Comparison of ENCODE assay signal across 9 cellular contexts in the genomic region with DNA sequence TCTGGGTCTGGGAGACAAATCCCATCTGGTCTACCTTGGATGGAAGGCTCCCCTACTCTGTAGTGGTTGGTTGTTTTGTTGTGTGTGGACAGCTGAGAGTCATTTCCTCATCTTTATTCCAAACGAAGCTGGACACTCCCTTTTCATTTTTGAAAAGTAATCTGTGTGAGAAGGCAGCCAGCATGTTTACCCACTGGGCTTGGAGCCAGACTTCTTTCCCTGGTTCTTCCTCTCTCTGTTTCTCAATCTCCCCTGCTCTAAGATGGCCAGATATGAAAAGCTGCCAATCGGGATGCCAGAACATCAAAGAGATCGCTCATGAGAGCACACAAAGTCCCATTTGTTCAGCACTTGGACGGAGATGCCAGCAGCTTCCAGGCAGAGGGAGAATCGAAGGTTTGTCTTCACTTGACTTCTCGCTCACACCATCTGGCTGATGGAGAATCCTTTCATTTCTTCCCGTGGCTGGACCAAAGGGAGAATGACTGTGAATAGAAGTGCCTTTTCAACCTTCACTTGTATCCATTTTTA.
DNase-seq lines count a peak whose midpoint lies in the region; ATAC-seq and TF ChIP-seq lines count a peak whose summit lies in the region.
"Had no signal": no experiment of that assay in that cellular context is flagged by ENCODE, and none has a peak within 500 bp of the region (broad histone marks: within the 10 kb centered on the region; RNA-seq: fewer than 3 reads in every experiment).

No MANE protein-coding gene starts in this region.

- no peak for TF ChIP-seq CTCF in colonic mucosa (IDR thresholded peaks at IDR 0.05)

- DNase-seq in COLO668 (lab: John Stamatoyannopoulos, UW; ENCODE audit: unreplicated experiment) (peak; percentile 81), NCI-H226 (peak; percentile 90), colonic mucosa (peak; percentile 90), mesenchymal stem cell (peak; percentile 74), UCSD-AML1 (lab: John Stamatoyannopoulos, UW; ENCODE audit: unreplicated experiment) (no peak)
- no peak for DNase-seq in activated CD4-positive, alpha-beta T cell treated with anti-CD3 and anti-CD28 coated beads, Interleukin-2, amount 50 U/mL, for 4 hours
- DNase-seq in activated T-helper 1 cell treated with anti-CD3 and anti-CD28 coated beads, Interleukin-12 subunit alpha, Interleukin-12 subunit beta, Interleukin-2, Interleukin-4 antibody, amounts not matched to agents 30 ng/mL and 10 ng/mL and 1 ng/mL, durations not matched to agents 14 hours and 24 hours and 36 hours (ENCODE audit: low spot score): no peak

- H3K79me1 ChIP-seq in mesenchymal stem cell (replicated peaks; ENCODE audit: low read length, poor library complexity, severe bottlenecking): no peaks in the 10 kb centered on the region

- H2BK12ac ChIP-seq in mesenchymal stem cell (ENCODE audit: low read length in 2 of 2): peak overlapping the region in 1 of 2 experiments; percentile 1

- peak overlapping the region; percentile 79 for H3K27ac ChIP-seq in colonic mucosa
- no peak overlapping the region for H3K27ac ChIP-seq in mesenchymal stem cell (ENCODE audit: low read length, poor library complexity, severe bottlenecking)

- H3K4me1 ChIP-seq in colonic mucosa (no peaks in the 10 kb centered on the region), mesenchymal stem cell (ENCODE audit: control insufficient read depth, insufficient read depth, low read depth, low read length) (no peaks in the 10 kb centered on the region)

- H3K27me3 ChIP-seq in colonic mucosa (no peaks in the 10 kb centered on the region), mesenchymal stem cell (ENCODE audit: control insufficient read depth in 1 of 2, insufficient read depth in 1 of 2, low read length in 2 of 2) (no peaks in the 10 kb centered on the region)

- no peak overlapping the region for H3K4ac ChIP-seq in mesenchymal stem cell (ENCODE audit: low read depth in 1 of 2, low read length in 2 of 2)

- no peak overlapping the region for H2AK5ac ChIP-seq in mesenchymal stem cell (ENCODE audit: low read length, severe bottlenecking)

- 66% methylated on average over 6 of the region's 7 CpGs for WGBS in mesenchymal stem cell

- no peaks in the 10 kb centered on the region for H3K4me1 Mint-ChIP-seq in activated T-helper 1 cell treated with anti-CD3 and anti-CD28 coated beads, Interleukin-12 subunit alpha, Interleukin-12 subunit beta, Interleukin-2, Interleukin-4 antibody, amounts not matched to agents 30 ng/mL and 10 ng/mL and 1 ng/mL, durations not matched to agents 14 hours and 24 hours and 36 hours (ENCODE audit: low read depth)

- no peaks in the 10 kb centered on the region for H3K36me3 Mint-ChIP-seq in activated T-helper 1 cell treated with anti-CD3 and anti-CD28 coated beads, Interleukin-12 subunit alpha, Interleukin-12 subunit beta, Interleukin-2, Interleukin-4 antibody, amounts not matched to agents 30 ng/mL and 10 ng/mL and 1 ng/mL, durations not matched to agents 14 hours and 24 hours and 36 hours (ENCODE audit: low read depth)
- H3K36me3 Mint-ChIP-seq: activated naive CD8-positive, alpha-beta T cell had no signal

- no peak overlapping the region for H3K27ac Mint-ChIP-seq in activated T-helper 1 cell treated with anti-CD3 and anti-CD28 coated beads, Interleukin-12 subunit alpha, Interleukin-12 subunit beta, Interleukin-2, Interleukin-4 antibody, amounts not matched to agents 30 ng/mL and 10 ng/mL and 1 ng/mL, durations not matched to agents 14 hours and 24 hours and 36 hours
- H3K27ac Mint-ChIP-seq: activated naive CD8-positive, alpha-beta T cell had no signal

- no peak overlapping the region for H2BK15ac ChIP-seq in mesenchymal stem cell (ENCODE audit: low read depth, poor library complexity, severe bottlenecking)

- H3K4me3 Mint-ChIP-seq in activated T-helper 1 cell treated with anti-CD3 and anti-CD28 coated beads, Interleukin-12 subunit alpha, Interleukin-12 subunit beta, Interleukin-2, Interleukin-4 antibody, amounts not matched to agents 30 ng/mL and 10 ng/mL and 1 ng/mL, durations not matched to agents 14 hours and 24 hours and 36 hours: no peak overlapping the region
- H3K4me3 Mint-ChIP-seq: activated naive CD8-positive, alpha-beta T cell had no signal

- no peaks in the 10 kb centered on the region for H3K36me3 ChIP-seq in colonic mucosa
- H3K36me3 ChIP-seq in mesenchymal stem cell (ENCODE audit: control insufficient read depth in 1 of 2, insufficient read depth in 2 of 2, low read depth in 1 of 2, low read length in 2 of 2): no peaks in the 10 kb centered on the region

- peak overlapping the region; percentile 14 for H3K4me3 ChIP-seq in colonic mucosa
- peak overlapping the region in 1 of 2 experiments; percentile 72 for H3K4me3 ChIP-seq in mesenchymal stem cell (ENCODE audit: insufficient read depth in 1 of 2, low read depth in 1 of 2, low read length in 2 of 2)

- no peak overlapping the region for H2BK5ac ChIP-seq in mesenchymal stem cell (ENCODE audit: low read depth, low read length, poor library complexity, severe bottlenecking)

- H2BK120ac ChIP-seq in mesenchymal stem cell (ENCODE audit: low read depth, low read length): no peak overlapping the region

- intact Hi-C loops in colonic mucosa (cut with DNase I): loop anchor here (10.0 kb wide), 2 partner anchors 545 to 655 kb away; no protein-coding TSS in a partner anchor
- intact Hi-C loops in activated T-helper 1 cell treated with anti-CD3 and anti-CD28 coated beads, Interleukin-12 subunit alpha, Interleukin-12 subunit beta, Interleukin-2, Interleukin-4 antibody, amounts not matched to agents 30 ng/mL and 10 ng/mL and 1 ng/mL, durations not matched to agents 14 hours and 24 hours and 36 hours (cut with micrococcal nuclease): no loop called here

- no peak overlapping the region for H3K18ac ChIP-seq in mesenchymal stem cell (ENCODE audit: low read depth in 1 of 2, low read length in 2 of 2)

- H3K14ac ChIP-seq in mesenchymal stem cell (ENCODE audit: low read length in 2 of 2): no peak overlapping the region

- H2AFZ ChIP-seq in mesenchymal stem cell (ENCODE audit: low read depth, low read length): no peak overlapping the region

- peaks cover 15% of the 10 kb centered on the region for H3K27me3 Mint-ChIP-seq in activated T-helper 1 cell treated with anti-CD3 and anti-CD28 coated beads, Interleukin-12 subunit alpha, Interleukin-12 subunit beta, Interleukin-2, Interleukin-4 antibody, amounts not matched to agents 30 ng/mL and 10 ng/mL and 1 ng/mL, durations not matched to agents 14 hours and 24 hours and 36 hours (ENCODE audit: insufficient read depth)

- H3K4me2 ChIP-seq in mesenchymal stem cell (ENCODE audit: low read length, poor library complexity, severe bottlenecking): no peak overlapping the region

- H4K8ac ChIP-seq in mesenchymal stem cell (ENCODE audit: low read length): no peak overlapping the region

- ATAC-seq in HG02981 (IDR thresholded peaks at IDR 0.05; ENCODE audit: unreplicated experiment): no peak

- H3K9me3 ChIP-seq in colonic mucosa (no peaks in the 10 kb centered on the region), mesenchymal stem cell (ENCODE audit: control insufficient read depth, low read length) (no peaks in the 10 kb centered on the region)

- no peak overlapping the region for H3K23ac ChIP-seq in mesenchymal stem cell (ENCODE audit: low read length in 2 of 2)

- peak overlapping the region in 1 of 2 donors; percentile 31 for H3K9ac ChIP-seq in colonic mucosa (ENCODE audit: low read depth in 2 of 2, low read length in 2 of 2)
- H3K9ac ChIP-seq in mesenchymal stem cell (ENCODE audit: low read length): peak overlapping the region; percentile 57

- H3K9me3 Mint-ChIP-seq in activated T-helper 1 cell treated with anti-CD3 and anti-CD28 coated beads, Interleukin-12 subunit alpha, Interleukin-12 subunit beta, Interleukin-2, Interleukin-4 antibody, amounts not matched to agents 30 ng/mL and 10 ng/mL and 1 ng/mL, durations not matched to agents 14 hours and 24 hours and 36 hours: peaks cover 1% of the 10 kb centered on the region

- no peak overlapping the region for H4K91ac ChIP-seq in mesenchymal stem cell (ENCODE audit: low read length)

Comparison
In these comparisons a context has a peak if more than half of its experiments do, and no peak if none do; other contexts are left out.
1. DNase-seq: peak in COLO668 (single experiment), NCI-H226 (single experiment), colonic mucosa (single experiment) and mesenchymal stem cell (single experiment); none in activated CD4-positive, alpha-beta T cell treated with anti-CD3 and anti-CD28 coated beads, Interleukin-2, amount 50 U/mL, for 4 hours (0 of 2), activated T-helper 1 cell treated with anti-CD3 and anti-CD28 coated beads, Interleukin-12 subunit alpha, Interleukin-12 subunit beta, Interleukin-2, Interleukin-4 antibody, amounts not matched to agents 30 ng/mL and 10 ng/mL and 1 ng/mL, durations not matched to agents 14 hours and 24 hours and 36 hours (single experiment) and UCSD-AML1 (single experiment).